ENCODE assay signal across 26 cellular contexts in the genomic region with DNA sequence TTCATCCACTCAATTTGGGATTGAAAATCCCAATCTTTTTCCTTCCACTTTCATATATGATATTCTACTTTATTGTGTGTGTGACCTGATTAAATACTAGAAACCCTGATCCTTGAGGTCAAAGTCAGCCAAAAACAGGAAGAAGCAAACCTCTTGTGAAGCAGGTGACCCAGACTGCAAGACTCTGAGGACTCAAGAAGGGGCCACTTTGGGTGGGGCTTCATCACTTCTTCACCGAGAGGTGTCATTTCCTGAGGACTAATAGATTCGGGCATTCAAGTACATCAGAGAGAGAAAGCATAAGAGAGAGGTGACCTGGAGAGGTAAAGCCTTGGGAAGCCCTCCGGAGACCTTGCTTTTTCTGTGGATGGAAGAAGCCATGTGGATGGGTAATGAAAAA.
"Had no signal": no experiment of that assay in that cellular context is flagged by ENCODE, and none has a peak within 500 bp of the region (broad histone marks: within the 10 kb centered on the region; RNA-seq: fewer than 3 reads in every experiment).

No MANE protein-coding gene starts in this region.

- H3K27me3 Mint-ChIP-seq: activated CD4-positive, alpha-beta T cell treated with anti-CD3 and anti-CD28 coated beads, Interleukin-2, amount 10 ng/mL, durations not matched to agents 7 days and 5 days had no signal

- H3K27ac Mint-ChIP-seq: activated B cell treated with CpG ODN at 0.5 μM for 24 hours; activated CD4-positive, alpha-beta memory T cell treated with anti-CD3 and anti-CD28 coated beads for 36 hours; activated CD4-positive, alpha-beta T cell treated with anti-CD3 and anti-CD28 coated beads, Interleukin-2, amount 10 ng/mL, durations not matched to agents 7 days and 5 days; activated naive CD4-positive, alpha-beta T cell treated with anti-CD3 and anti-CD28 coated beads, Interleukin-2, amount 10 ng/mL, durations not matched to agents 7 days and 5 days; activated naive CD8-positive, alpha-beta T cell treated with anti-CD3 and anti-CD28 coated beads for 36 hours; activated T-cell treated with anti-CD3 and anti-CD28 coated beads, Interleukin-2, amount 50 U/mL, for 72 hours; activated T-helper 2 cell treated with anti-CD3 and anti-CD28 coated beads, Interferon-gamma antibody, Interleukin-2, Interleukin-4, amounts not matched to agents 10 μg/mL and 5 μg/mL and 100 μg/mL, durations not matched to agents 14 hours and 24 hours and 36 hours had no signal

- H3K4me3 Mint-ChIP-seq: activated B cell treated with CpG ODN at 0.5 μM for 24 hours; activated CD4-positive, alpha-beta memory T cell treated with anti-CD3 and anti-CD28 coated beads for 36 hours; activated CD4-positive, alpha-beta T cell treated with anti-CD3 and anti-CD28 coated beads, Interleukin-2, amount 10 ng/mL, durations not matched to agents 7 days and 5 days; activated naive CD4-positive, alpha-beta T cell treated with anti-CD3 and anti-CD28 coated beads, Interleukin-2, amount 10 ng/mL, durations not matched to agents 7 days and 5 days; activated naive CD8-positive, alpha-beta T cell treated with anti-CD3 and anti-CD28 coated beads for 36 hours; activated T-cell treated with anti-CD3 and anti-CD28 coated beads, Interleukin-2, amount 50 U/mL, for 72 hours had no signal

- DNase-seq: activated B cell treated with CpG ODN at 0.5 μM for 24 hours; activated CD4-positive, alpha-beta memory T cell treated with anti-CD3 and anti-CD28 coated beads for 36 hours; activated CD4-positive, alpha-beta T cell treated with anti-CD3 and anti-CD28 coated beads for 1 hour; activated CD4-positive, alpha-beta T cell treated with anti-CD3 and anti-CD28 coated beads, Interleukin-2, amount 10 ng/mL, durations not matched to agents 7 days and 5 days; activated CD8-positive, alpha-beta memory T cell treated with anti-CD3 and anti-CD28 coated beads for 24 hours; activated gamma-delta T cell treated with Interleukin-2 at 50 U/mL for 16 hours; activated naive CD4-positive, alpha-beta T cell treated with anti-CD3 and anti-CD28 coated beads, Interleukin-2, amount 10 ng/mL, durations not matched to agents 7 days and 5 days; activated naive CD8-positive, alpha-beta T cell treated with anti-CD3 and anti-CD28 coated beads for 36 hours; activated T-cell treated with anti-CD3 and anti-CD28 coated beads, Interleukin-2, amount 50 U/mL, for 72 hours; brain microvascular endothelial cell; MG63; MV-4-11; NCI-H1092 treated with DMSO at 0.1 percent for 48 hours; NCI-H1417 treated with DMSO at 0.1 percent for 48 hours; NCI-H1694; NCI-H2029; NCI-H2107; NCI-H2171 treated with DMSO at 0.1 percent for 48 hours; NCI-H226; NCI-H510A; NCI-H526 treated with DMSO at 0.1 percent for 48 hours; NCI-H82; PC-3; SHP77; T1000 had no signal

- H3K4me1 Mint-ChIP-seq: activated B cell treated with CpG ODN at 0.5 μM for 24 hours; activated CD4-positive, alpha-beta T cell treated with anti-CD3 and anti-CD28 coated beads, Interleukin-2, amount 10 ng/mL, durations not matched to agents 7 days and 5 days; activated naive CD4-positive, alpha-beta T cell treated with anti-CD3 and anti-CD28 coated beads, Interleukin-2, amount 10 ng/mL, durations not matched to agents 7 days and 5 days; activated naive CD8-positive, alpha-beta T cell treated with anti-CD3 and anti-CD28 coated beads for 36 hours had no signal

- ATAC-seq: activated T-cell treated with anti-CD3 and anti-CD28 coated beads, Interleukin-2, amount 50 U/mL, for 72 hours; PC-3 had no signal

- H3K9me3 Mint-ChIP-seq: activated CD4-positive, alpha-beta T cell treated with anti-CD3 and anti-CD28 coated beads, Interleukin-2, amount 10 ng/mL, durations not matched to agents 7 days and 5 days had no signal

- H3K36me3 Mint-ChIP-seq: activated CD4-positive, alpha-beta memory T cell treated with anti-CD3 and anti-CD28 coated beads for 36 hours; activated naive CD4-positive, alpha-beta T cell treated with anti-CD3 and anti-CD28 coated beads, Interleukin-2, amount 10 ng/mL, durations not matched to agents 7 days and 5 days; activated naive CD8-positive, alpha-beta T cell treated with anti-CD3 and anti-CD28 coated beads for 36 hours had no signal
